12 cellular contexts compared by ENCODE assay signal in genomic region chr15:93024716-93025624, GRCh38.
A peak's percentile ranks its signal among the peaks of the same experiment; 100 is the strongest.
DNase-seq lines count a peak whose midpoint lies in the region; ATAC-seq and TF ChIP-seq lines count a peak whose summit lies in the region.
"Had no signal": no experiment of that assay in that cellular context is flagged by ENCODE, and none has a peak within 500 bp of the region (broad histone marks: within the 10 kb centered on the region; RNA-seq: fewer than 3 reads in every experiment).

No MANE protein-coding gene starts in this region.

- H3K9me3 ChIP-seq in BLaER1 (no peaks in the 10 kb centered on the region), Caco-2 (no peaks in the 10 kb centered on the region)
- H3K9me3 ChIP-seq: stomach had no signal

- CTCF ChIA-PET in Caco-2 (lab: Charles Lee), result no interaction called here

- H3K27me3 Mint-ChIP-seq in Caco-2 (ENCODE audit: insufficient read depth, unreplicated experiment), result no peaks in the 10 kb centered on the region
- H3K27me3 Mint-ChIP-seq in natural killer cell (ENCODE audit: low read depth in 2 of 2), result no peaks in the 10 kb centered on the region

- H3K4me3 Mint-ChIP-seq in Caco-2 (ENCODE audit: unreplicated experiment), result no peak overlapping the region
- H3K4me3 Mint-ChIP-seq in natural killer cell, result peak overlapping the region; percentile 55

- H3K36me3 ChIP-seq in BLaER1 (peaks cover 89% of the 10 kb centered on the region), Caco-2 (ENCODE audit: control insufficient read depth, insufficient read depth, low read length) (peaks cover 15% of the 10 kb centered on the region)

- H3K4me2 ChIP-seq in BLaER1, result peak overlapping the region; percentile 40

- intact Hi-C loops in Caco-2 (cut with micrococcal nuclease; ENCODE audit: unreplicated experiment) (no loop called here), natural killer cell (cut with micrococcal nuclease) (no loop called here)

- DNase-seq in Caco-2 (no peak), natural killer cell (no peak), hippocampal formation (lab: John Stamatoyannopoulos, UW) (no peak)
- no peak for DNase-seq in activated naive CD4-positive, alpha-beta T cell treated with anti-CD3 and anti-CD28 coated beads, Interleukin-2, amount 50 U/mL, for 72 hours (ENCODE audit: low spot score in 2 of 2)
- DNase-seq in activated CD4-positive, alpha-beta T cell treated with anti-CD3 and anti-CD28 coated beads for 48 hours, result no peak
- no peak for DNase-seq in activated CD4-positive, CD25-positive, alpha-beta regulatory T cell (lab: John Stamatoyannopoulos, UW)
- DNase-seq: effector CD8-positive, alpha-beta T cell; NCI-H446; occipital lobe; stomach had no signal

- H3K9me3 Mint-ChIP-seq in Caco-2 (ENCODE audit: unreplicated experiment), result no peaks in the 10 kb centered on the region
- peaks cover 0 to 8% of the 10 kb centered on the region in 2 donors for H3K9me3 Mint-ChIP-seq in activated naive CD4-positive, alpha-beta T cell treated with anti-CD3 and anti-CD28 coated beads, Interleukin-2, amount 50 U/mL, for 72 hours
- no peaks in the 10 kb centered on the region for H3K9me3 Mint-ChIP-seq in natural killer cell

- H3K4me3 ChIP-seq in BLaER1 (no peak overlapping the region), Caco-2 (ENCODE audit: low read depth, low read length) (no peak overlapping the region)
- H3K4me3 ChIP-seq: stomach had no signal

- POLR2A ChIA-PET in Caco-2 (lab: Charles Lee), result no interaction called here

- peaks cover 84% of the 10 kb centered on the region for H4K20me1 ChIP-seq in BLaER1

- peaks cover 55% of the 10 kb centered on the region for H3K4me1 ChIP-seq in BLaER1
- no peaks in the 10 kb centered on the region for H3K4me1 ChIP-seq in Caco-2

- H3K27ac Mint-ChIP-seq in Caco-2 (ENCODE audit: unreplicated experiment), result no peak overlapping the region
- peak overlapping the region; percentile 71 to 82 for H3K27ac Mint-ChIP-seq in activated naive CD4-positive, alpha-beta T cell treated with anti-CD3 and anti-CD28 coated beads, Interleukin-2, amount 50 U/mL, for 72 hours
- peak overlapping the region; percentile 60 to 86 for H3K27ac Mint-ChIP-seq in natural killer cell

- peaks cover 98% of the 10 kb centered on the region for H3K36me3 Mint-ChIP-seq in Caco-2 (ENCODE audit: insufficient read depth, unreplicated experiment)
- H3K36me3 Mint-ChIP-seq in activated naive CD4-positive, alpha-beta T cell treated with anti-CD3 and anti-CD28 coated beads, Interleukin-2, amount 50 U/mL, for 72 hours, result peaks cover 39 to 59% of the 10 kb centered on the region in 2 donors
- peaks cover 40% of the 10 kb centered on the region for H3K36me3 Mint-ChIP-seq in natural killer cell

- TSS peak; percentile 17 for BruUV-seq in Caco-2 (replicated peaks; lab: Mats Ljungman, UMichigan)

- no peak for TF ChIP-seq CTCF in Caco-2 (IDR thresholded peaks at IDR 0.05; ENCODE audit: insufficient read depth in 1 of 2, low read depth in 1 of 2, low read length in 1 of 2, severe bottlenecking in 1 of 2, unreplicated experiment in 1 of 2)
- no peak for TF ChIP-seq CTCF in natural killer cell (IDR thresholded peaks at IDR 0.05)

- H3K4me1 Mint-ChIP-seq in Caco-2 (ENCODE audit: low read depth, unreplicated experiment) (peaks cover 9% of the 10 kb centered on the region), natural killer cell (peaks cover 57 to 68% of the 10 kb centered on the region in 2 donors)

- no peak overlapping the region; the same call in 1 of the 2 replicates for H3K9ac ChIP-seq in BLaER1

- H3K27me3 ChIP-seq in BLaER1, result no peaks in the 10 kb centered on the region
- H3K27me3 ChIP-seq in Caco-2 (replicated peaks; ENCODE audit: control insufficient read depth, insufficient read depth, low read length), result no peaks in the 10 kb centered on the region
- H3K27me3 ChIP-seq: stomach had no signal

- no peak for ATAC-seq in activated naive CD4-positive, alpha-beta T cell treated with anti-CD3 and anti-CD28 coated beads, Interleukin-2, amount 50 U/mL, for 72 hours
- ATAC-seq in natural killer cell (peak in 1 of 3 donors; percentile 14), GM21737 (IDR thresholded peaks at IDR 0.05; ENCODE audit: unreplicated experiment) (no peak)

- 0 out of 2 replicates have a peak overlapping the region, but pooled peaks have one; percentile 29 for H3K27ac ChIP-seq in BLaER1
